ENCODE assay signal across 1 cellular context in the genomic region with DNA sequence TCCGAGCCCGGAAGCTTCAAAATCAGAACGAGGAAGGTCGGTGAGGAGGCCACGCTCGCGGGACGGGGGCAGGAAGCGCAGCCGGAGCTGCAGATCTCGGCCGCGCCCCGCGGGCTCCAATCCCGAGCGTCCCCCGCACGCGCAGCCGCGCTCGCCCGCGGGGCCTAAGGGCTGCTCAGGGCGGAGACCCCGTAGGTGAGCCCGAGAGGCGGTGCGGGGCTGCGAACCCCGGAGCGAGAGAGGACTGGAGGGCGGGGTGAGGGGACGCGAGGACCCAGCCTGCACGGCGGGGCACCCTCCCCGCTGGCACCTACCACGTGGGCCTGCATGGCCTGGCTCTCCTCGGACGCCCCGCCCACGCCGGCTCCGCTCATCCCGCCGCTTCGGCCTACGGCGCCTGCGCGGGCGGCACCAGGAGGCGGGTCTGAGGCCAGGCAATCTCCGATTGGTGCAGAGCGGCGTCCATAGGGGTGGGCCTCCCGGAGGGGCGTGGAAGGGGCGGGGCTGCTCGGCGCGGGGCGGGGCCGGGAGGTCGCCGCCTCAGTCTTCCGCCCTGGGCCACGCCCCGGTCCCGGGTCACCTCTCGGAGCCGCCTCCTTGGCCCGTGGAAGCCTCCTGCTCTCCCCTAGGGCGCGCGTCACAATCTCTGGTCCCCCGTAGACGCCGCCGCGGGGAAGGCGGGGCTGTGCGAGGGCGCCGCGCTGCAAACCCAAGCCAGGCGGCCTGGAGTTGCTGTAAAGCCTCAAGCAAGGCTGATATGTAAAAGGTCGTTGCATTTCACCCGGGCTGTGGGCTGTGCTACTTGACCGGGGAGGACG.
TF ChIP-seq lines count a peak whose summit lies in the region.

No MANE protein-coding gene starts in this region.

TF ChIP-seq in K562, 482 proteins besides CTCF, POLR2A, EP300 and RAD21 (continued from another document and continues in another):
- TF ChIP-seq, protein P1, sequence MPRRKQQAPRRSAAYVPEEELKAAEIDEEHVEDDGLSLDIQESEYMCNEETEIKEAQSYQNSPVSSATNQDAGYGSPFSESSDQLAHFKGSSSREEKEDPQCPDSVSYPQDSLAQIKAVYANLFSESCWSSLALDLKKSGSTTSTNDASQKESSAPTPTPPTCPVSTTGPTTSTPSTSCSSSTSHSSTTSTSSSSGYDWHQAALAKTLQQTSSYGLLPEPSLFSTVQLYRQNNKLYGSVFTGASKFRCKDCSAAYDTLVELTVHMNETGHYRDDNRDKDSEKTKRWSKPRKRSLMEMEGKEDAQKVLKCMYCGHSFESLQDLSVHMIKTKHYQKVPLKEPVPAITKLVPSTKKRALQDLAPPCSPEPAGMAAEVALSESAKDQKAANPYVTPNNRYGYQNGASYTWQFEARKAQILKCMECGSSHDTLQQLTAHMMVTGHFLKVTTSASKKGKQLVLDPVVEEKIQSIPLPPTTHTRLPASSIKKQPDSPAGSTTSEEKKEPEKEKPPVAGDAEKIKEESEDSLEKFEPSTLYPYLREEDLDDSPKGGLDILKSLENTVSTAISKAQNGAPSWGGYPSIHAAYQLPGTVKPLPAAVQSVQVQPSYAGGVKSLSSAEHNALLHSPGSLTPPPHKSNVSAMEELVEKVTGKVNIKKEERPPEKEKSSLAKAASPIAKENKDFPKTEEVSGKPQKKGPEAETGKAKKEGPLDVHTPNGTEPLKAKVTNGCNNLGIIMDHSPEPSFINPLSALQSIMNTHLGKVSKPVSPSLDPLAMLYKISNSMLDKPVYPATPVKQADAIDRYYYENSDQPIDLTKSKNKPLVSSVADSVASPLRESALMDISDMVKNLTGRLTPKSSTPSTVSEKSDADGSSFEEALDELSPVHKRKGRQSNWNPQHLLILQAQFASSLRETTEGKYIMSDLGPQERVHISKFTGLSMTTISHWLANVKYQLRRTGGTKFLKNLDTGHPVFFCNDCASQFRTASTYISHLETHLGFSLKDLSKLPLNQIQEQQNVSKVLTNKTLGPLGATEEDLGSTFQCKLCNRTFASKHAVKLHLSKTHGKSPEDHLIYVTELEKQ (CRISPR knock-in tag; IDR thresholded peaks at IDR 0.05): no peak
- no peak for TF ChIP-seq U2AF2 (optimal IDR thresholded peaks at IDR 0.05; ENCODE audit: low read depth, low read length)
- no peak for TF ChIP-seq RBM39 (optimal IDR thresholded peaks at IDR 0.05; ENCODE audit: low read depth, low read length)
- TF ChIP-seq MTA2 (IDR thresholded peaks at IDR 0.05; ENCODE audit: low read depth): no peak
- no peak for TF ChIP-seq SMARCA4 (IDR thresholded peaks at IDR 0.05)
- no peak for TF ChIP-seq PTRF (tag; IDR thresholded peaks at IDR 0.05)
- TF ChIP-seq, protein P2, sequence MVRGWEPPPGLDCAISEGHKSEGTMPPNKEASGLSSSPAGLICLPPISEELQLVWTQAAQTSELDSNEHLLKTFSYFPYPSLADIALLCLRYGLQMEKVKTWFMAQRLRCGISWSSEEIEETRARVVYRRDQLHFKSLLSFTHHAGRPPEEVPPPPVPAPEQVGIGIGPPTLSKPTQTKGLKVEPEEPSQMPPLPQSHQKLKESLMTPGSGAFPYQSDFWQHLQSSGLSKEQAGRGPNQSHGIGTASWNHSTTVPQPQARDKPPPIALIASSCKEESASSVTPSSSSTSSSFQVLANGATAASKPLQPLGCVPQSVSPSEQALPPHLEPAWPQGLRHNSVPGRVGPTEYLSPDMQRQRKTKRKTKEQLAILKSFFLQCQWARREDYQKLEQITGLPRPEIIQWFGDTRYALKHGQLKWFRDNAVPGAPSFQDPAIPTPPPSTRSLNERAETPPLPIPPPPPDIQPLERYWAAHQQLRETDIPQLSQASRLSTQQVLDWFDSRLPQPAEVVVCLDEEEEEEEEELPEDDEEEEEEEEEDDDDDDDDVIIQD (CRISPR knock-in tag; IDR thresholded peaks at IDR 0.05): no peak
- TF ChIP-seq HDGF (IDR thresholded peaks at IDR 0.05): peak; percentile 68; the same call in 1 of the 2 replicates
- no peak for TF ChIP-seq ZNF121 (CRISPR knock-in tag; conservative IDR thresholded peaks at IDR 0.05)
- no peak for TF ChIP-seq YBX1 (IDR thresholded peaks at IDR 0.05)
- no peak for TF ChIP-seq CBX2 (IDR thresholded peaks at IDR 0.05; ENCODE audit: insufficient read depth, low read length, poor library complexity, severe bottlenecking)
- TF ChIP-seq KLF6 (CRISPR knock-in tag; IDR thresholded peaks at IDR 0.05; ENCODE audit: borderline replicate concordance): no peak; the same call in 1 of the 2 replicates
- no peak for TF ChIP-seq HIVEP1 (CRISPR knock-in tag; IDR thresholded peaks at IDR 0.05)
- TF ChIP-seq ZFP30 (CRISPR knock-in tag; IDR thresholded peaks at IDR 0.05; ENCODE audit: borderline replicate concordance): no peak
- no peak for TF ChIP-seq EZH2 (IDR thresholded peaks at IDR 0.05; ENCODE audit: borderline replicate concordance, low read depth, low read length)
- no peak for TF ChIP-seq PCBP1 (IDR thresholded peaks at IDR 0.05; ENCODE audit: low read depth, low read length, poor library complexity, severe bottlenecking)
- no peak for TF ChIP-seq SMAD2 (IDR thresholded peaks at IDR 0.05; ENCODE audit: low read depth, low read length)
- no peak for TF ChIP-seq NR2C2 (CRISPR knock-in tag; IDR thresholded peaks at IDR 0.05)
- peak; percentile 95 for TF ChIP-seq NR2C2 (tag; IDR thresholded peaks at IDR 0.05)
- TF ChIP-seq, protein P3, sequence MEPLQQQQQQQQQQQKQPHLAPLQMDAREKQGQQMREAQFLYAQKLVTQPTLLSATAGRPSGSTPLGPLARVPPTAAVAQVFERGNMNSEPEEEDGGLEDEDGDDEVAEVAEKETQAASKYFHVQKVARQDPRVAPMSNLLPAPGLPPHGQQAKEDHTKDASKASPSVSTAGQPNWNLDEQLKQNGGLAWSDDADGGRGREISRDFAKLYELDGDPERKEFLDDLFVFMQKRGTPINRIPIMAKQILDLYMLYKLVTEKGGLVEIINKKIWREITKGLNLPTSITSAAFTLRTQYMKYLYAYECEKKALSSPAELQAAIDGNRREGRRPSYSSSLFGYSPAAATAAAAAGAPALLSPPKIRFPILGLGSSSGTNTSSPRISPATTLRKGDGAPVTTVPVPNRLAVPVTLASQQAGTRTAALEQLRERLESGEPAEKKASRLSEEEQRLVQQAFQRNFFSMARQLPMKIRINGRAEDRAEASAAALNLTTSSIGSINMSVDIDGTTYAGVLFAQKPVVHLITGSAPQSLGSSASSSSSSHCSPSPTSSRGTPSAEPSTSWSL (CRISPR knock-in tag; IDR thresholded peaks at IDR 0.05; ENCODE audit: borderline replicate concordance): 0 out of 2 replicates have a peak, but pooled peaks have one; percentile 75
- no peak for TF ChIP-seq SRSF3 (IDR thresholded peaks at IDR 0.05; ENCODE audit: insufficient read depth, low read length)
- TF ChIP-seq, protein P4, sequence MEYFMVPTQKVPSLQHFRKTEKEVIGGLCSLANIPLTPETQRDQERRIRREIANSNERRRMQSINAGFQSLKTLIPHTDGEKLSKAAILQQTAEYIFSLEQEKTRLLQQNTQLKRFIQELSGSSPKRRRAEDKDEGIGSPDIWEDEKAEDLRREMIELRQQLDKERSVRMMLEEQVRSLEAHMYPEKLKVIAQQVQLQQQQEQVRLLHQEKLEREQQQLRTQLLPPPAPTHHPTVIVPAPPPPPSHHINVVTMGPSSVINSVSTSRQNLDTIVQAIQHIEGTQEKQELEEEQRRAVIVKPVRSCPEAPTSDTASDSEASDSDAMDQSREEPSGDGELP (CRISPR knock-in tag; IDR thresholded peaks at IDR 0.05; ENCODE audit: borderline replicate concordance): peak; percentile 78
- no peak for TF ChIP-seq ARID1B (IDR thresholded peaks at IDR 0.05)
- no peak for TF ChIP-seq ZNF444 (CRISPR knock-in tag; IDR thresholded peaks at IDR 0.05)
- peak; percentile 88 for TF ChIP-seq ZFX (CRISPR knock-in tag; IDR thresholded peaks at IDR 0.05)
- TF ChIP-seq, protein P5, sequence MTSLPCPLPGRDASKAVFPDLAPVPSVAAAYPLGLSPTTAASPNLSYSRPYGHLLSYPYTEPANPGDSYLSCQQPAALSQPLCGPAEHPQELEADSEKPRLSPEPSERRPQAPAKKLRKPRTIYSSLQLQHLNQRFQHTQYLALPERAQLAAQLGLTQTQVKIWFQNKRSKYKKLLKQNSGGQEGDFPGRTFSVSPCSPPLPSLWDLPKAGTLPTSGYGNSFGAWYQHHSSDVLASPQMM (CRISPR knock-in tag; IDR thresholded peaks at IDR 0.05): no peak
- TF ChIP-seq THRAP3 (IDR thresholded peaks at IDR 0.05; ENCODE audit: borderline replicate concordance): no peak
- peak; percentile 46; the same call in 1 of the 2 replicates for TF ChIP-seq XRCC5 (IDR thresholded peaks at IDR 0.05; ENCODE audit: low read depth, low read length)
- TF ChIP-seq GATAD2B (IDR thresholded peaks at IDR 0.05; ENCODE audit: borderline replicate concordance): peak; percentile 65; the same call in 1 of the 2 replicates
- no peak for TF ChIP-seq C11orf30 (IDR thresholded peaks at IDR 0.05; ENCODE audit: low read depth)
- TF ChIP-seq MEIS2 (IDR thresholded peaks at IDR 0.05; ENCODE audit: partially characterized antibody): peak; percentile 66
- TF ChIP-seq RHOXF2B (CRISPR knock-in tag; conservative IDR thresholded peaks at IDR 0.05): no peak
- TF ChIP-seq ZNF436 (CRISPR knock-in tag; IDR thresholded peaks at IDR 0.05): no peak
- peak; percentile 83 for TF ChIP-seq RAD51 (IDR thresholded peaks at IDR 0.05; ENCODE audit: borderline replicate concordance, low read depth)
- TF ChIP-seq NCOA1 (IDR thresholded peaks at IDR 0.05; ENCODE audit: low read depth): no peak
- no peak for TF ChIP-seq GABPB2 (CRISPR knock-in tag; conservative IDR thresholded peaks at IDR 0.05)
- TF ChIP-seq, protein P6, sequence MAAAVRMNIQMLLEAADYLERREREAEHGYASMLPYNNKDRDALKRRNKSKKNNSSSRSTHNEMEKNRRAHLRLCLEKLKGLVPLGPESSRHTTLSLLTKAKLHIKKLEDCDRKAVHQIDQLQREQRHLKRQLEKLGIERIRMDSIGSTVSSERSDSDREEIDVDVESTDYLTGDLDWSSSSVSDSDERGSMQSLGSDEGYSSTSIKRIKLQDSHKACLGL (CRISPR knock-in tag; IDR thresholded peaks at IDR 0.05; ENCODE audit: borderline replicate concordance, poor library complexity, severe bottlenecking): peak; percentile 91
- no peak for TF ChIP-seq CSDE1 (IDR thresholded peaks at IDR 0.05)
- TF ChIP-seq MAFK (IDR thresholded peaks at IDR 0.05; ENCODE audit: low read length): no peak
- no peak for TF ChIP-seq STAT5A (IDR thresholded peaks at IDR 0.05; ENCODE audit: borderline replicate concordance, low read length)
- TF ChIP-seq CTBP1 (IDR thresholded peaks at IDR 0.05; ENCODE audit: borderline replicate concordance): peak; percentile 84
- TF ChIP-seq POLR2H (tag; IDR thresholded peaks at IDR 0.05; ENCODE audit: low read depth): no peak
- TF ChIP-seq IFI16 (CRISPR knock-in tag; IDR thresholded peaks at IDR 0.05): no peak
- TF ChIP-seq RBM17 (IDR thresholded peaks at IDR 0.05; ENCODE audit: borderline replicate concordance, low read depth, low read length): no peak
- no peak for TF ChIP-seq GATA2 (CRISPR knock-in tag; IDR thresholded peaks at IDR 0.05)
- no peak for TF ChIP-seq ZNF79 (CRISPR knock-in tag; IDR thresholded peaks at IDR 0.05; ENCODE audit: low read depth)
- TF ChIP-seq, protein P7, sequence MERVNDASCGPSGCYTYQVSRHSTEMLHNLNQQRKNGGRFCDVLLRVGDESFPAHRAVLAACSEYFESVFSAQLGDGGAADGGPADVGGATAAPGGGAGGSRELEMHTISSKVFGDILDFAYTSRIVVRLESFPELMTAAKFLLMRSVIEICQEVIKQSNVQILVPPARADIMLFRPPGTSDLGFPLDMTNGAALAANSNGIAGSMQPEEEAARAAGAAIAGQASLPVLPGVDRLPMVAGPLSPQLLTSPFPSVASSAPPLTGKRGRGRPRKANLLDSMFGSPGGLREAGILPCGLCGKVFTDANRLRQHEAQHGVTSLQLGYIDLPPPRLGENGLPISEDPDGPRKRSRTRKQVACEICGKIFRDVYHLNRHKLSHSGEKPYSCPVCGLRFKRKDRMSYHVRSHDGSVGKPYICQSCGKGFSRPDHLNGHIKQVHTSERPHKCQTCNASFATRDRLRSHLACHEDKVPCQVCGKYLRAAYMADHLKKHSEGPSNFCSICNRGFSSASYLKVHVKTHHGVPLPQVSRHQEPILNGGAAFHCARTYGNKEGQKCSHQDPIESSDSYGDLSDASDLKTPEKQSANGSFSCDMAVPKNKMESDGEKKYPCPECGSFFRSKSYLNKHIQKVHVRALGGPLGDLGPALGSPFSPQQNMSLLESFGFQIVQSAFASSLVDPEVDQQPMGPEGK (CRISPR knock-in tag; IDR thresholded peaks at IDR 0.05; ENCODE audit: borderline replicate concordance): no peak
- no peak for TF ChIP-seq ZNF143 (CRISPR knock-in tag; IDR thresholded peaks at IDR 0.05)
- no peak for TF ChIP-seq KDM1A (IDR thresholded peaks at IDR 0.05)
- no peak for TF ChIP-seq SMAD1 (IDR thresholded peaks at IDR 0.05; ENCODE audit: low read depth, low read length, partially characterized antibody)
- TF ChIP-seq, protein P8, sequence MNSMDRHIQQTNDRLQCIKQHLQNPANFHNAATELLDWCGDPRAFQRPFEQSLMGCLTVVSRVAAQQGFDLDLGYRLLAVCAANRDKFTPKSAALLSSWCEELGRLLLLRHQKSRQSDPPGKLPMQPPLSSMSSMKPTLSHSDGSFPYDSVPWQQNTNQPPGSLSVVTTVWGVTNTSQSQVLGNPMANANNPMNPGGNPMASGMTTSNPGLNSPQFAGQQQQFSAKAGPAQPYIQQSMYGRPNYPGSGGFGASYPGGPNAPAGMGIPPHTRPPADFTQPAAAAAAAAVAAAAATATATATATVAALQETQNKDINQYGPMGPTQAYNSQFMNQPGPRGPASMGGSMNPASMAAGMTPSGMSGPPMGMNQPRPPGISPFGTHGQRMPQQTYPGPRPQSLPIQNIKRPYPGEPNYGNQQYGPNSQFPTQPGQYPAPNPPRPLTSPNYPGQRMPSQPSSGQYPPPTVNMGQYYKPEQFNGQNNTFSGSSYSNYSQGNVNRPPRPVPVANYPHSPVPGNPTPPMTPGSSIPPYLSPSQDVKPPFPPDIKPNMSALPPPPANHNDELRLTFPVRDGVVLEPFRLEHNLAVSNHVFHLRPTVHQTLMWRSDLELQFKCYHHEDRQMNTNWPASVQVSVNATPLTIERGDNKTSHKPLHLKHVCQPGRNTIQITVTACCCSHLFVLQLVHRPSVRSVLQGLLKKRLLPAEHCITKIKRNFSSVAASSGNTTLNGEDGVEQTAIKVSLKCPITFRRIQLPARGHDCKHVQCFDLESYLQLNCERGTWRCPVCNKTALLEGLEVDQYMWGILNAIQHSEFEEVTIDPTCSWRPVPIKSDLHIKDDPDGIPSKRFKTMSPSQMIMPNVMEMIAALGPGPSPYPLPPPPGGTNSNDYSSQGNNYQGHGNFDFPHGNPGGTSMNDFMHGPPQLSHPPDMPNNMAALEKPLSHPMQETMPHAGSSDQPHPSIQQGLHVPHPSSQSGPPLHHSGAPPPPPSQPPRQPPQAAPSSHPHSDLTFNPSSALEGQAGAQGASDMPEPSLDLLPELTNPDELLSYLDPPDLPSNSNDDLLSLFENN (IDR thresholded peaks at IDR 0.05; ENCODE audit: low read depth in 2 of 2, low read length in 2 of 2): 0 out of 4 replicates have a peak, but pooled peaks of 1 of the 2 experiments have one; percentile 12
- peak; percentile 39; the same call in 1 of the 2 replicates for TF ChIP-seq FOXK1 (CRISPR knock-in tag; IDR thresholded peaks at IDR 0.05; ENCODE audit: borderline replicate concordance)
- TF ChIP-seq ZNF263 (CRISPR knock-in tag; IDR thresholded peaks at IDR 0.05; ENCODE audit: borderline replicate concordance): no peak; the same call in 1 of the 2 replicates
- TF ChIP-seq ZNF766 (CRISPR knock-in tag; conservative IDR thresholded peaks at IDR 0.05): peak; percentile 50; the same call in 1 of the 2 replicates
- TF ChIP-seq CEBPB (tag; IDR thresholded peaks at IDR 0.05): no peak
